In the genomic region with DNA sequence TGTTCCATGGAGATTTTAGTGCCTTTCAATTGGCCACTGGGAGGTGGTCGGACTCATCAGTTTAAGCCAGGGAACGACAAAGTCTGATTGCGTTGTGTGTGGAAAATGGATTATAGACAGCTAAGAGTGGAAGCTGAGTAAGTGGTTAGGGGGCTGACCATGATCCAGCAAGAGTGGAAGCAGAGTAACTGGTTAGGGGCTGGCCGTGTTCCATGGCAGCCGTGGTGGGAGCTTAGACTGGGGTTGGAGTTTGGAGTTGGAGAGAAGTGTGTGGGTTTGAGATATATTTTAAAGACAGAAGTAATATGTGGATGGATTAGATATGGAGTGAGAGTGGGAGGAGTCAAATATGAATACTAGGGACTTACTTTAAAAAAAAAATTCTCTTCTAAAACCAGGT, we compare ENCODE assay signal across 19 cellular contexts. TPM values are rescaled to one million over a fixed set of nuclear protein-coding genes. Genes with fewer than 3 reads are reported as not detected.
DNase-seq lines count a peak whose midpoint lies in the region; ATAC-seq, FAIRE-seq and TF ChIP-seq lines count a peak whose summit lies in the region.
"Had no signal": no experiment of that assay in that cellular context is flagged by ENCODE, and none has a peak within 500 bp of the region (broad histone marks: within the 10 kb centered on the region; RNA-seq: fewer than 3 reads in every experiment).

No MANE protein-coding gene starts in this region.

- H3K4me3 Mint-ChIP-seq in T-helper 17 cell, result no peak overlapping the region
- H3K4me3 Mint-ChIP-seq in memory B cell, result no peak overlapping the region

- H3K9me3 Mint-ChIP-seq in memory B cell, result no peaks in the 10 kb centered on the region

- no TSS peak for BruUV-seq in HepG2 (replicated peaks; lab: Mats Ljungman, UMichigan)

- TF ChIP-seq EP300 in HepG2 (IDR thresholded peaks at IDR 0.05; ENCODE audit: low read depth in 2 of 2, low read length in 2 of 2) (no peak), HepG2 (CRISPR knock-in tag; IDR thresholded peaks at IDR 0.05; ENCODE audit: borderline replicate concordance) (no peak)

- H3K27ac ChIP-seq in HepG2 (ENCODE audit: extremely low read length, insufficient read depth, low read length), result no peak overlapping the region
- H3K27ac ChIP-seq in right lobe of liver, result no peak overlapping the region
- H3K27ac ChIP-seq: GM23248, SJCRH30 had no signal

- no peak for FAIRE-seq in HepG2 (lab: Jason Lieb, UNC)
- FAIRE-seq: GM12878 had no signal

- CTCF ChIA-PET in HepG2 (lab: Yijun Ruan, JAX; ENCODE audit: low intra/inter-chr PET ratio, low total read pairs), result no interaction called here

- H3K27me3 ChIP-seq in HepG2 (ENCODE audit: control insufficient read depth in 1 of 2, insufficient read depth in 2 of 2, low read length in 2 of 2), result no peaks in the 10 kb centered on the region; a peak in 1 of 5 replicates
- H3K27me3 ChIP-seq in right lobe of liver, result no peaks in the 10 kb centered on the region
- H3K27me3 ChIP-seq: SJCRH30 had no signal

- no peak for TF ChIP-seq CTCF in HepG2 (CRISPR knock-in tag; IDR thresholded peaks at IDR 0.05)
- TF ChIP-seq CTCF in right lobe of liver (IDR thresholded peaks at IDR 0.05), result no peak

- no peak for TF ChIP-seq RAD21 in HepG2 (CRISPR knock-in tag; IDR thresholded peaks at IDR 0.05)

- 98% methylated on average over 5 of the region's 5 CpGs for WGBS in HepG2 (ENCODE audit: low lambda C conversion rate)
- WGBS in right lobe of liver (ENCODE audit: insufficient coverage, low coverage, low lambda C conversion rate, missing lambda C conversion rate), result 92% methylated on average over 5 of the region's 5 CpGs

- H3K4me3 ChIP-seq in HepG2 (replicated peaks in 1 of 3; ENCODE audit: insufficient read depth in 1 of 3, low read depth in 2 of 3, low read length in 3 of 3), result no peak overlapping the region
- H3K4me3 ChIP-seq in right lobe of liver, result no peak overlapping the region
- H3K4me3 ChIP-seq: GM12878, GM23248, SJCRH30 had no signal

- no peak overlapping the region for H2AFZ ChIP-seq in HepG2 (ENCODE audit: low read length)
- H2AFZ ChIP-seq: GM23248 had no signal

- DNase-seq in HepG2 (ENCODE audit: low spot score) (no peak), right lobe of liver (no peak), T-helper 17 cell (no peak), memory B cell (ENCODE audit: low spot score in 2 of 2) (no peak), KG1 (lab: John Stamatoyannopoulos, UW) (no peak), head of caudate nucleus (no peak)
- DNase-seq: DMS 273 treated with DMSO at 0.1 percent for 48 hours; GDM1; GM23248; HCEC 1CT; IMR-90; NCI-H187; NCI-H345; NCI-H69; NK-92 treated with Interleukin-12 subunit alpha and Interleukin-12 subunit beta, amount 100 ng/mL, for 24 hours; SJCRH30 had no signal

- in situ Hi-C loops in HepG2 (cut with HindIII; ENCODE audit: extremely low pct_ligation_motif_present, low pct_unique_long_range_greater_than_20kb), result no loop called here

- H3K4me2 ChIP-seq in HepG2 (ENCODE audit: low read depth, low read length), result no peak overlapping the region

- ATAC-seq in HepG2 (no peak), right lobe of liver (no peak), T-helper 17 cell (no peak), memory B cell (ENCODE audit: low read depth) (no peak), GM21360 (IDR thresholded peaks at IDR 0.05; ENCODE audit: unreplicated experiment) (no peak)
- ATAC-seq: GM12878 had no signal

- peaks cover 55% of the 10 kb centered on the region for H3K4me1 ChIP-seq in HepG2 (ENCODE audit: insufficient read depth, low read length)
- H3K4me1 ChIP-seq in right lobe of liver, result peaks cover 0 to 21% (median 0%) of the 10 kb centered on the region in 4 donors

- H3K9ac ChIP-seq in HepG2 (ENCODE audit: insufficient read depth, low read depth, low read length), result no peak overlapping the region
- H3K9ac ChIP-seq: GM23248 had no signal

- peak overlapping the region; percentile 86 for H3K27ac Mint-ChIP-seq in T-helper 17 cell
- H3K27ac Mint-ChIP-seq in memory B cell, result peak overlapping the region; percentile 71

- H3K36me3 Mint-ChIP-seq in T-helper 17 cell (ENCODE audit: low read depth), result peaks cover 21% of the 10 kb centered on the region
- peaks cover 33% of the 10 kb centered on the region for H3K36me3 Mint-ChIP-seq in memory B cell

- no peaks in the 10 kb centered on the region for H3K9me3 ChIP-seq in HepG2 (ENCODE audit: low read length)
- no peaks in the 10 kb centered on the region for H3K9me3 ChIP-seq in right lobe of liver
- H3K9me3 ChIP-seq in T-helper 17 cell (ENCODE audit: control insufficient read depth, low read length, poor library complexity, severe bottlenecking), result no peaks in the 10 kb centered on the region
- H3K9me3 ChIP-seq: SJCRH30 had no signal

- TF ChIP-seq POLR2A in HepG2 (IDR thresholded peaks at IDR 0.05; ENCODE audit: insufficient read depth in 1 of 2, low read depth in 2 of 2, low read length in 2 of 2), result no peak
- no peak for TF ChIP-seq POLR2A in right lobe of liver (IDR thresholded peaks at IDR 0.05)

- POLR2A ChIA-PET in HepG2 (lab: Yijun Ruan, JAX), result interaction anchor here (1.4 kb wide), 1 partner anchor 62 kb away, joined by 3 read pairs; no protein-coding TSS in a partner anchor

- intact Hi-C loops in HepG2 (cut with micrococcal nuclease; ENCODE audit: unreplicated experiment) (no loop called here), right lobe of liver (cut with DNase I) (loop anchor here in 1 of 2 donors (10.0 kb wide), 1 partner anchor 53 kb away; no protein-coding TSS in a partner anchor), head of caudate nucleus (cut with DNase I) (no loop called here)

- H3K36me3 ChIP-seq in HepG2 (replicated peaks in 1 of 2; ENCODE audit: control insufficient read depth in 1 of 2, insufficient read depth in 2 of 2, low read length in 2 of 2), result peaks cover 35 to 67% of the 10 kb centered on the region in 2 experiments
- H3K36me3 ChIP-seq in right lobe of liver, result peaks cover 0 to 63% (median 30%) of the 10 kb centered on the region in 4 donors

- no peaks in the 10 kb centered on the region for H3K27me3 Mint-ChIP-seq in T-helper 17 cell
- H3K27me3 Mint-ChIP-seq in memory B cell, result no peaks in the 10 kb centered on the region

- H3K4me1 Mint-ChIP-seq in T-helper 17 cell (peaks cover 37% of the 10 kb centered on the region), memory B cell (peaks cover 30% of the 10 kb centered on the region)

- peaks cover 94% of the 10 kb centered on the region for H3K79me2 ChIP-seq in HepG2 (ENCODE audit: insufficient read depth, low read length)

- H4K20me1 ChIP-seq in HepG2 (ENCODE audit: insufficient read depth, low read length), result peaks cover 82% of the 10 kb centered on the region

RNA-seq across cellular contexts. Expression of a gene that starts 6.2 kb away (rescaled TPM):
- total RNA-seq in HepG2 (2016; rRNA removed; fragmentation: Illumina TruSeq; extraction: Trizol), result 281 and 337 TPM in 2 replicates
- total RNA-seq in HepG2 (2016; cell fraction: cytosol; rRNA removed; fragmentation: Illumina TruSeq; extraction: Trizol; ENCODE audit: low read depth), result 75.0 and 86.3 TPM in 2 replicates
- total RNA-seq in HepG2 (2016; cell fraction: insoluble cytoplasmic fraction; rRNA removed; fragmentation: Illumina TruSeq; extraction: Trizol), result 288 and 374 TPM in 2 replicates
- 243 and 244 TPM in 2 replicates for total RNA-seq in HepG2 (2016; cell fraction: membrane; rRNA removed; fragmentation: Illumina TruSeq; extraction: Trizol)
- total RNA-seq in HepG2 (2016; cell fraction: nucleus; rRNA removed; fragmentation: Illumina TruSeq; extraction: Trizol), result 171 and 177 TPM in 2 replicates
- polyA plus RNA-seq in HepG2 (2011; rRNA removed), result 188 and 295 TPM in 2 replicates
- 117 and 135 TPM in 2 replicates for polyA plus RNA-seq in HepG2 (2011; cell fraction: cytosol; rRNA removed)
- 60.7 and 71.4 TPM in 2 replicates for polyA plus RNA-seq in HepG2 (2011; cell fraction: nucleus; rRNA removed)
- polyA plus RNA-seq in HepG2 (2012), result 64.0 and 97.7 TPM in 2 replicates
- polyA plus RNA-seq in HepG2 (2016; cell fraction: cytosol; fragmentation: Illumina TruSeq; extraction: Trizol; ENCODE audit: low read depth), result 86.8 and 106 TPM in 2 replicates
- 279 and 309 TPM in 2 replicates for polyA plus RNA-seq in HepG2 (2016; cell fraction: insoluble cytoplasmic fraction; fragmentation: Illumina TruSeq; extraction: Trizol; ENCODE audit: low read depth)
- polyA plus RNA-seq in HepG2 (2016; cell fraction: membrane; fragmentation: Illumina TruSeq; extraction: Trizol; ENCODE audit: low read depth), result 174 and 198 TPM in 2 replicates
- polyA plus RNA-seq in HepG2 (2016; cell fraction: nucleus; fragmentation: Illumina TruSeq; extraction: Trizol; ENCODE audit: insufficient read depth, low read depth), result 265 and 274 TPM in 2 replicates
- 26.0 and 94.6 TPM in 2 replicates for polyA minus RNA-seq in HepG2 (2011; rRNA and poly(A)+ RNA removed; ENCODE audit: low replicate concordance)
- polyA minus RNA-seq in HepG2 (2011; cell fraction: cytosol; rRNA and poly(A)+ RNA removed), result 47.1 and 47.6 TPM in 2 replicates
- 58.6 and 95.4 TPM in 2 replicates for polyA minus RNA-seq in HepG2 (2011; cell fraction: nucleus; rRNA and poly(A)+ RNA removed)
- 10 to 100 TPM; 51.4 to 81.6 (median 57.3) TPM for total RNA-seq in right lobe of liver
- 10 to 100 TPM; 19.7 to 21.9 TPM for total RNA-seq in T-helper 17 cell

RNA-seq across cellular contexts. Expression of a gene that starts 41.7 kb away (rescaled TPM):
- total RNA-seq in HepG2 (2016; rRNA removed; fragmentation: Illumina TruSeq; extraction: Trizol), result 0.20 and 0.25 TPM in 2 replicates
- not detected in 2 replicates for total RNA-seq in HepG2 (2016; cell fraction: cytosol; rRNA removed; fragmentation: Illumina TruSeq; extraction: Trizol; ENCODE audit: low read depth)
- 0.13 TPM in 1 of 2 replicates, not detected in the other for total RNA-seq in HepG2 (2016; cell fraction: insoluble cytoplasmic fraction; rRNA removed; fragmentation: Illumina TruSeq; extraction: Trizol)
- 0.17 TPM in 1 of 2 replicates, not detected in the other for total RNA-seq in HepG2 (2016; cell fraction: membrane; rRNA removed; fragmentation: Illumina TruSeq; extraction: Trizol)
- 0.22 TPM in 1 of 2 replicates, not detected in the other for total RNA-seq in HepG2 (2016; cell fraction: nucleus; rRNA removed; fragmentation: Illumina TruSeq; extraction: Trizol)
- 0.10 and 0.15 TPM in 2 replicates for polyA plus RNA-seq in HepG2 (2011; rRNA removed)
- 0.04 and 0.15 TPM in 2 replicates for polyA plus RNA-seq in HepG2 (2011; cell fraction: cytosol; rRNA removed)
- 0.19 TPM in 2 replicates for polyA plus RNA-seq in HepG2 (2011; cell fraction: nucleus; rRNA removed)
- polyA plus RNA-seq in HepG2 (2012), result 0.07 and 0.11 TPM in 2 replicates
- polyA plus RNA-seq in HepG2 (2016; cell fraction: cytosol; fragmentation: Illumina TruSeq; extraction: Trizol; ENCODE audit: low read depth), result 0.03 and 0.06 TPM in 2 replicates
- polyA plus RNA-seq in HepG2 (2016; cell fraction: insoluble cytoplasmic fraction; fragmentation: Illumina TruSeq; extraction: Trizol; ENCODE audit: low read depth), result 0.20 and 0.35 TPM in 2 replicates
- polyA plus RNA-seq in HepG2 (2016; cell fraction: membrane; fragmentation: Illumina TruSeq; extraction: Trizol; ENCODE audit: low read depth), result 0.07 TPM in 1 of 2 replicates, not detected in the other
- polyA plus RNA-seq in HepG2 (2016; cell fraction: nucleus; fragmentation: Illumina TruSeq; extraction: Trizol; ENCODE audit: insufficient read depth, low read depth), result 0.28 and 0.33 TPM in 2 replicates
- polyA minus RNA-seq in HepG2 (2011; rRNA and poly(A)+ RNA removed; ENCODE audit: low replicate concordance), result 0.44 TPM in 1 of 2 replicates, not detected in the other
- polyA minus RNA-seq in HepG2 (2011; cell fraction: cytosol; rRNA and poly(A)+ RNA removed), result 0.18 TPM in 1 of 2 replicates, not detected in the other
- polyA minus RNA-seq in HepG2 (2011; cell fraction: nucleus; rRNA and poly(A)+ RNA removed), result 0.12 and 0.13 TPM in 2 replicates
- total RNA-seq in right lobe of liver, result under 1 TPM in 4 of 6 experiments, not detected in 2; 0.10 to 0.31 (median 0.18) TPM
- total RNA-seq in T-helper 17 cell, result not detected
- total RNA-seq: GM12878, GM23248, LHCN-M2 had no signal
- polyA plus RNA-seq: GM23248 had no signal
